ENCODE assay signal across 7 cellular contexts in genomic region chr19:15555759-15556633, GRCh38. TPM values are rescaled to one million over a fixed set of nuclear protein-coding genes. Genes with fewer than 3 reads are reported as not detected.
A peak's percentile ranks its signal among the peaks of the same experiment; 100 is the strongest.
DNase-seq lines count a peak whose midpoint lies in the region; ATAC-seq and TF ChIP-seq lines count a peak whose summit lies in the region.

No MANE protein-coding gene starts in this region.

- DNase-seq in NCI-H226: peak; percentile 93
- DNase-seq in WERI-Rb-1: peak; percentile 97
- peak; percentile 86 to 95 for DNase-seq in breast epithelium (ENCODE audit: low spot score in 2 of 2)
- peak; percentile 98 for DNase-seq in iPS-NIHi7 (ENCODE audit: extremely low spot score)
- DNase-seq in smooth muscle cell of the brain vasculature (ENCODE audit: low read depth, low spot score): peak; percentile 63

- ATAC-seq in GM18505 (IDR thresholded peaks at IDR 0.05; ENCODE audit: unreplicated experiment) (peak; percentile 72), HG03108 (IDR thresholded peaks at IDR 0.05; ENCODE audit: unreplicated experiment) (peak; percentile 70)

- H3K9me3 ChIP-seq in WERI-Rb-1 (ENCODE audit: severe bottlenecking) (no peaks in the 10 kb centered on the region), breast epithelium (no peaks in the 10 kb centered on the region)

- intact Hi-C loops in breast epithelium (cut with DNase I; ENCODE audit: low total_unique reads): no loop called here

- TF ChIP-seq POLR2A in GM18505 (IDR thresholded peaks at IDR 0.05; ENCODE audit: borderline replicate concordance, extremely low read depth, insufficient read depth, insufficient read length) (no peak), breast epithelium (IDR thresholded peaks at IDR 0.05) (no peak)

- H3K36me3 ChIP-seq in WERI-Rb-1 (no peaks in the 10 kb centered on the region), breast epithelium (no peaks in the 10 kb centered on the region)

- H3K4me3 ChIP-seq in WERI-Rb-1 (ENCODE audit: low read depth, low read length) (peak overlapping the region; percentile 24), breast epithelium (peak overlapping the region in 2 of 3 donors; percentile 37 to 50)

- TF ChIP-seq CTCF in WERI-Rb-1 (IDR thresholded peaks at IDR 0.05; ENCODE audit: low read depth, low read length) (peak; percentile 86), breast epithelium (IDR thresholded peaks at IDR 0.05) (peak; percentile 57 to 87 (median 83))

- H3K4me1 ChIP-seq in breast epithelium: no peaks in the 10 kb centered on the region

- H3K27ac ChIP-seq in WERI-Rb-1 (no peak overlapping the region), breast epithelium (no peak overlapping the region)

- H3K27me3 ChIP-seq in WERI-Rb-1 (ENCODE audit: insufficient read depth, low read depth, severe bottlenecking): peaks cover 63% of the 10 kb centered on the region
- H3K27me3 ChIP-seq in breast epithelium: no peaks in the 10 kb centered on the region

RNA-seq across cellular contexts. Expression of gene CYP4F22, which starts 47.7 kb away (rescaled TPM):
- total RNA-seq in breast epithelium: 10 to 100 TPM in 1 of 3 donors, 1 to 10 TPM in 2; 8.8 to 26.9 (median 9.4) TPM

RNA-seq across cellular contexts. Expression of gene CYP4F8, which starts 59.0 kb away (rescaled TPM):
- total RNA-seq in breast epithelium: 1 to 10 TPM in 2 of 3 donors, not detected in 1; 2.6 to 5.0 TPM
